ENCODE assay signal across 19 cellular contexts in the genomic region with DNA sequence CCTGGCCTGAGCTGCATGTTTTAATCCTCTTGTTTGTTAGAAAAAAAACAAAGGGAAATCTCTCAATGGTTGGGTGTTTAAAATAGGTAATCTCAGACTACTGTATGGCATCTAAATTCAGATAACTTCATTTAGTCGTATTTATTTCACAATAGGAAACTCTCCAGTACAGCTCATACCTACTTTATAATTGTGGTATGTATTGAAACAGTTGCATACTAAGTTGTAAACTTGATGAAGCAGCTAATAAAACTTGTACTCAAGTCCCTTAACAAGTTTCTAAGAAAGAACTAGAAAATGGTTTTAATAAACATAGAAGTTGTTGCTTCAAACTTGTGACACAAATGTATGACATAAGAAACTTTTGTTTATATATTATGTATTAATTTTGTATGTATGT.
A peak's percentile ranks its signal among the peaks of the same experiment; 100 is the strongest.
DNase-seq lines count a peak whose midpoint lies in the region; TF ChIP-seq lines count a peak whose summit lies in the region.
"Had no signal": no experiment of that assay in that cellular context is flagged by ENCODE, and none has a peak within 500 bp of the region (broad histone marks: within the 10 kb centered on the region; RNA-seq: fewer than 3 reads in every experiment).

No MANE protein-coding gene starts in this region.

- peaks cover 0 to 22% (median 8%) of the 10 kb centered on the region in 4 donors for H3K4me1 ChIP-seq in stomach
- H3K4me1 ChIP-seq: Peyer's patch had no signal

- in situ Hi-C loops in brain microvascular endothelial cell (cut with HindIII; ENCODE audit: low pct_ligation_motif_present, low sequenced_read_pairs): no loop called here

- no peak overlapping the region for H3K4me3 ChIP-seq in brain microvascular endothelial cell (ENCODE audit: low read depth, low read length)
- H3K4me3 ChIP-seq in stomach: no peak overlapping the region
- H3K4me3 ChIP-seq: Peyer's patch, SK-N-MC had no signal

- H3K27ac ChIP-seq in brain microvascular endothelial cell: peak overlapping the region; percentile 60
- peak overlapping the region in 4 of 5 donors; percentile 21 to 75 (median 60) for H3K27ac ChIP-seq in stomach
- H3K27ac ChIP-seq: SK-N-MC had no signal

- no peaks in the 10 kb centered on the region for H3K9me3 ChIP-seq in stomach
- H3K9me3 ChIP-seq: Peyer's patch had no signal

- DNase-seq in ELR (ENCODE audit: low read depth) (peak; percentile 8), brain microvascular endothelial cell (no peak), iris pigment epithelial cell (ENCODE audit: low read depth) (peak; percentile 48), stomach (no peak), NCI-H2081 (lab: John Stamatoyannopoulos, UW) (no peak), dedifferentiated amniotic fluid mesenchymal stem cell (ENCODE audit: extremely low spot score) (no peak), NCI-H1436 (lab: John Stamatoyannopoulos, UW) (no peak), midbrain (lab: John Stamatoyannopoulos, UW) (no peak)
- DNase-seq: CD4-positive, alpha-beta T cell; DMS79; GOT3; Karpas-422; MM.1S; NCI-H1105; NCI-H1694 treated with DMSO at 0.1 percent for 48 hours; NCI-H226; NCI-H524 treated with DMSO at 0.1 percent for 48 hours had no signal

- WGBS in stomach, 5 donors: 60 to 79% (median 73%) methylated on average over 1 of the region's 1 CpG

- intact Hi-C loops in stomach (cut with DNase I; ENCODE audit: low total_unique reads): no loop called here

- no peaks in the 10 kb centered on the region for H3K36me3 ChIP-seq in brain microvascular endothelial cell (replicated peaks)
- no peaks in the 10 kb centered on the region for H3K36me3 ChIP-seq in stomach
- H3K36me3 ChIP-seq: Peyer's patch had no signal

- TF ChIP-seq POLR2A in stomach (IDR thresholded peaks at IDR 0.05): no peak

- H3K27me3 ChIP-seq in brain microvascular endothelial cell (replicated peaks) (no peaks in the 10 kb centered on the region), stomach (no peaks in the 10 kb centered on the region)
- H3K27me3 ChIP-seq: Peyer's patch had no signal

- no peak for TF ChIP-seq CTCF in brain microvascular endothelial cell (IDR thresholded peaks at IDR 0.05; ENCODE audit: low read depth, low read length, missing control alignments)
- TF ChIP-seq CTCF in stomach (IDR thresholded peaks at IDR 0.05): no peak

- TF ChIP-seq EP300 in stomach (IDR thresholded peaks at IDR 0.05): no peak

Comparison
In these comparisons a context has a peak if more than half of its experiments do, and no peak if none do; other contexts are left out.
1. DNase-seq: peak in ELR (single experiment) and iris pigment epithelial cell (single experiment); none in brain microvascular endothelial cell (single experiment), stomach (single experiment), NCI-H2081 (0 of 2), dedifferentiated amniotic fluid mesenchymal stem cell (single experiment), NCI-H1436 (single experiment) and midbrain (single experiment).